10 cellular contexts compared by ENCODE assay signal in the genomic region with DNA sequence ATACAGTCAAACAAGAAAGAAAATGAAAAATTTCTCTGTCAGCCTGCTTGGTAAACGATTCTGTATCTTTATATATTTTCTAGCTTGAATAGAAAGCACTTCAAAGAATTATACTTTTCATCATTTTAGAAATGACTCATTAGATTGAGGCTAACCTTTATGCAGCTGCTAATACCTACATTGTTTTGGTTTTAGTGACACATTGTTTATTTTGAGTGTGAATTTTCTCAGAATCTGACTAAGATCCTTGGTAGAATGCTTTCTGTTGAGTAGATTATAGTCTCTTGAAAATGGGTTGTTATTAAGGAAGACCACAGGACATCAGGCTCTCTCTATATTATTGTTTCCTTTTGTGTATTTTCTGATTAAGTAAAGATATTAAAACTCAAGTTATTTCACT. TPM values are rescaled to one million over a fixed set of nuclear protein-coding genes. Genes with fewer than 3 reads are reported as not detected.
DNase-seq lines count a peak whose midpoint lies in the region; ATAC-seq and TF ChIP-seq lines count a peak whose summit lies in the region.
"Had no signal": no experiment of that assay in that cellular context is flagged by ENCODE, and none has a peak within 500 bp of the region (broad histone marks: within the 10 kb centered on the region; RNA-seq: fewer than 3 reads in every experiment).

A gene with protein sequence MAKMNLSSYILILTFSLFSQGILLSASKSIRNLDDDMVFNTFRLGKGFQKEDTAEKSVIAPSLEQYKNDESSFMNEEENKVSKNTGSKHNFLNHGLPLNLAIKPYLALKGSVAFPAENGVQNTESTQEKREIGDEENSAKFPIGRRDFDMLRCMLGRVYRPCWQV (minus strand): TSS at position 45 of the 400 bp plus-strand sequence. CDS start 63 bp downstream, outside the sequence.

- H3K4me3 ChIP-seq in smooth muscle cell: no peak within 1 kb of the TSS

- no peaks in the 10 kb centered on the region for H3K36me3 ChIP-seq in smooth muscle cell (ENCODE audit: low read depth)

- no peaks in the 10 kb centered on the region for H3K27me3 Mint-ChIP-seq in activated T-cell treated with anti-CD3 and anti-CD28 coated beads, Interleukin-2, amount 50 U/mL, for 24 hours
- no peaks in the 10 kb centered on the region for H3K27me3 Mint-ChIP-seq in activated T-helper 2 cell treated with anti-CD3 and anti-CD28 coated beads, Interferon-gamma antibody, Interleukin-2, Interleukin-4, amounts not matched to agents 10 μg/mL and 5 μg/mL and 100 μg/mL, durations not matched to agents 14 hours and 24 hours and 36 hours (ENCODE audit: low read depth)
- H3K27me3 Mint-ChIP-seq in stimulated activated naive B cell treated with anti-CD40 and anti-IgM and Interleukin-4, amounts not matched to agents 10 μg/mL and 1 μg/mL and 100 μg/mL, for 72 hours: no peaks in the 10 kb centered on the region

- no peak within 1 kb of the TSS for H3K27ac ChIP-seq in smooth muscle cell (ENCODE audit: low read depth)
- H3K27ac ChIP-seq: VCaP had no signal

- H3K4me1 ChIP-seq in smooth muscle cell (ENCODE audit: low read depth): no peaks in the 10 kb centered on the region

- no peak for DNase-seq in activated T-cell treated with anti-CD3 and anti-CD28 coated beads, Interleukin-2, amount 50 U/mL, for 24 hours
- no peak for DNase-seq in activated T-cell treated with anti-CD3 and anti-CD28 coated beads, Interleukin-2, amount 50 U/mL, for 1 hour
- no peak for DNase-seq in activated T-helper 2 cell treated with anti-CD3 and anti-CD28 coated beads, Interferon-gamma antibody, Interleukin-2, Interleukin-4, amounts not matched to agents 10 μg/mL and 5 μg/mL and 100 μg/mL, durations not matched to agents 14 hours and 24 hours and 36 hours (ENCODE audit: low spot score)
- DNase-seq in stimulated activated naive B cell treated with anti-CD40 and anti-IgM and Interleukin-4, amounts not matched to agents 10 μg/mL and 1 μg/mL and 100 μg/mL, for 72 hours: no peak
- DNase-seq in SK-N-DZ (ENCODE audit: low spot score): no peak
- no peak for DNase-seq in smooth muscle cell (lab: John Stamatoyannopoulos, UW; ENCODE audit: unreplicated experiment)

- whole genome bisulfite sequencing in smooth muscle cell (ENCODE audit: low lambda C conversion rate): 82% methylated on average over 1 of the region's 1 CpG

- no peaks in the 10 kb centered on the region for H3K79me2 ChIP-seq in smooth muscle cell (ENCODE audit: low read depth)

- peak within 1 kb of the TSS; percentile 59 for H3K27ac Mint-ChIP-seq in activated T-cell treated with anti-CD3 and anti-CD28 coated beads, Interleukin-2, amount 50 U/mL, for 24 hours
- H3K27ac Mint-ChIP-seq in activated T-helper 2 cell treated with anti-CD3 and anti-CD28 coated beads, Interferon-gamma antibody, Interleukin-2, Interleukin-4, amounts not matched to agents 10 μg/mL and 5 μg/mL and 100 μg/mL, durations not matched to agents 14 hours and 24 hours and 36 hours: peak within 1 kb of the TSS; percentile 73
- H3K27ac Mint-ChIP-seq in stimulated activated naive B cell treated with anti-CD40 and anti-IgM and Interleukin-4, amounts not matched to agents 10 μg/mL and 1 μg/mL and 100 μg/mL, for 72 hours: no peak within 1 kb of the TSS

- intact Hi-C loops in activated T-helper 2 cell treated with anti-CD3 and anti-CD28 coated beads, Interferon-gamma antibody, Interleukin-2, Interleukin-4, amounts not matched to agents 10 μg/mL and 5 μg/mL and 100 μg/mL, durations not matched to agents 14 hours and 24 hours and 36 hours (cut with micrococcal nuclease): loop anchor here (1.0 to 10.0 kb wide), 9 partner anchors 9 to 531 kb away; a partner anchor contains a TSS

- ATAC-seq in HG02885 (IDR thresholded peaks at IDR 0.05; ENCODE audit: poor library complexity, unreplicated experiment): peak; percentile 93
- ATAC-seq in stimulated activated naive B cell treated with anti-CD40 and anti-IgM and Interleukin-4, amounts not matched to agents 10 μg/mL and 1 μg/mL and 100 μg/mL, for 72 hours (replicated peaks): peak; percentile 69 to 83
- ATAC-seq in HG03135 (IDR thresholded peaks at IDR 0.05; ENCODE audit: unreplicated experiment): no peak

- no peak within 1 kb of the TSS for H2AFZ ChIP-seq in smooth muscle cell (ENCODE audit: low read depth)

- no peak within 1 kb of the TSS for H3K9ac ChIP-seq in smooth muscle cell (ENCODE audit: low read depth)

- peaks cover 12% of the 10 kb centered on the region for H3K4me1 Mint-ChIP-seq in activated T-cell treated with anti-CD3 and anti-CD28 coated beads, Interleukin-2, amount 50 U/mL, for 24 hours (ENCODE audit: low read depth)
- peaks cover 38% of the 10 kb centered on the region for H3K4me1 Mint-ChIP-seq in activated T-helper 2 cell treated with anti-CD3 and anti-CD28 coated beads, Interferon-gamma antibody, Interleukin-2, Interleukin-4, amounts not matched to agents 10 μg/mL and 5 μg/mL and 100 μg/mL, durations not matched to agents 14 hours and 24 hours and 36 hours (ENCODE audit: low read depth)
- peaks cover 0 to 9% of the 10 kb centered on the region in 2 donors for H3K4me1 Mint-ChIP-seq in stimulated activated naive B cell treated with anti-CD40 and anti-IgM and Interleukin-4, amounts not matched to agents 10 μg/mL and 1 μg/mL and 100 μg/mL, for 72 hours

- H3K36me3 Mint-ChIP-seq in activated T-cell treated with anti-CD3 and anti-CD28 coated beads, Interleukin-2, amount 50 U/mL, for 24 hours (ENCODE audit: low read depth): peaks cover 6% of the 10 kb centered on the region
- H3K36me3 Mint-ChIP-seq in activated T-helper 2 cell treated with anti-CD3 and anti-CD28 coated beads, Interferon-gamma antibody, Interleukin-2, Interleukin-4, amounts not matched to agents 10 μg/mL and 5 μg/mL and 100 μg/mL, durations not matched to agents 14 hours and 24 hours and 36 hours (ENCODE audit: low read depth): peaks cover 37% of the 10 kb centered on the region
- H3K36me3 Mint-ChIP-seq in stimulated activated naive B cell treated with anti-CD40 and anti-IgM and Interleukin-4, amounts not matched to agents 10 μg/mL and 1 μg/mL and 100 μg/mL, for 72 hours: no peaks in the 10 kb centered on the region

- H3K9me3 Mint-ChIP-seq in activated T-cell treated with anti-CD3 and anti-CD28 coated beads, Interleukin-2, amount 50 U/mL, for 24 hours: no peaks in the 10 kb centered on the region
- no peaks in the 10 kb centered on the region for H3K9me3 Mint-ChIP-seq in activated T-helper 2 cell treated with anti-CD3 and anti-CD28 coated beads, Interferon-gamma antibody, Interleukin-2, Interleukin-4, amounts not matched to agents 10 μg/mL and 5 μg/mL and 100 μg/mL, durations not matched to agents 14 hours and 24 hours and 36 hours
- peaks cover 0 to 2% of the 10 kb centered on the region in 2 donors for H3K9me3 Mint-ChIP-seq in stimulated activated naive B cell treated with anti-CD40 and anti-IgM and Interleukin-4, amounts not matched to agents 10 μg/mL and 1 μg/mL and 100 μg/mL, for 72 hours

- no peak within 1 kb of the TSS for H3K4me3 Mint-ChIP-seq in activated T-cell treated with anti-CD3 and anti-CD28 coated beads, Interleukin-2, amount 50 U/mL, for 24 hours
- H3K4me3 Mint-ChIP-seq in activated T-helper 2 cell treated with anti-CD3 and anti-CD28 coated beads, Interferon-gamma antibody, Interleukin-2, Interleukin-4, amounts not matched to agents 10 μg/mL and 5 μg/mL and 100 μg/mL, durations not matched to agents 14 hours and 24 hours and 36 hours (ENCODE audit: low read depth): peak within 1 kb of the TSS; percentile 63
- no peak within 1 kb of the TSS for H3K4me3 Mint-ChIP-seq in stimulated activated naive B cell treated with anti-CD40 and anti-IgM and Interleukin-4, amounts not matched to agents 10 μg/mL and 1 μg/mL and 100 μg/mL, for 72 hours

- no peaks in the 10 kb centered on the region for H3F3A ChIP-seq in smooth muscle cell (ENCODE audit: low read depth)

- no peak within 1 kb of the TSS for H3K4me2 ChIP-seq in smooth muscle cell

- H4K20me1 ChIP-seq in smooth muscle cell (ENCODE audit: low read depth): no peaks in the 10 kb centered on the region

- TF ChIP-seq CTCF in smooth muscle cell (IDR thresholded peaks at IDR 0.05; ENCODE audit: borderline replicate concordance, insufficient read depth, poor library complexity, severe bottlenecking): no peak

- no peaks in the 10 kb centered on the region for H3K9me3 ChIP-seq in smooth muscle cell (replicated peaks; ENCODE audit: low read depth)

- H3K27me3 ChIP-seq in smooth muscle cell (ENCODE audit: low read depth): no peaks in the 10 kb centered on the region

RNA-seq across cellular contexts. Expression of the gene that starts here (rescaled TPM):
- total RNA-seq in activated T-helper 2 cell treated with anti-CD3 and anti-CD28 coated beads, Interferon-gamma antibody, Interleukin-2, Interleukin-4, amounts not matched to agents 10 μg/mL and 5 μg/mL and 100 μg/mL, durations not matched to agents 14 hours and 24 hours and 36 hours: 210 and 221 TPM in 2 replicates
- not detected in 2 replicates for polyA plus RNA-seq in SK-N-DZ (2014; cell fraction: cytosol; rRNA removed)
- not detected in 2 replicates for polyA plus RNA-seq in SK-N-DZ (2014; cell fraction: nucleus; rRNA removed)
- total RNA-seq in smooth muscle cell: not detected in 2 replicates
- not detected in 2 replicates for polyA plus RNA-seq in smooth muscle cell
- total RNA-seq: mucosa of gallbladder had no signal

Comparison
In these comparisons a context has a peak if more than half of its experiments do, and no peak if none do; other contexts are left out.
1. RNA of the gene that starts here (total RNA-seq): 210 to 221 TPM in activated T-helper 2 cell treated with anti-CD3 and anti-CD28 coated beads, Interferon-gamma antibody, Interleukin-2, Interleukin-4, amounts not matched to agents 10 μg/mL and 5 μg/mL and 100 μg/mL, durations not matched to agents 14 hours and 24 hours and 36 hours; not detected in smooth muscle cell; every median in the first group is over 100 times any median in the second.